1 cellular context compared by ENCODE assay signal in genomic region chr17:77571562-77571981, GRCh38.
TF ChIP-seq lines count a peak whose summit lies in the region.

No MANE protein-coding gene starts in this region.

TF ChIP-seq in K562, 482 proteins besides CTCF, POLR2A, EP300 and RAD21 (continued from another document):
- TF ChIP-seq, protein P1, sequence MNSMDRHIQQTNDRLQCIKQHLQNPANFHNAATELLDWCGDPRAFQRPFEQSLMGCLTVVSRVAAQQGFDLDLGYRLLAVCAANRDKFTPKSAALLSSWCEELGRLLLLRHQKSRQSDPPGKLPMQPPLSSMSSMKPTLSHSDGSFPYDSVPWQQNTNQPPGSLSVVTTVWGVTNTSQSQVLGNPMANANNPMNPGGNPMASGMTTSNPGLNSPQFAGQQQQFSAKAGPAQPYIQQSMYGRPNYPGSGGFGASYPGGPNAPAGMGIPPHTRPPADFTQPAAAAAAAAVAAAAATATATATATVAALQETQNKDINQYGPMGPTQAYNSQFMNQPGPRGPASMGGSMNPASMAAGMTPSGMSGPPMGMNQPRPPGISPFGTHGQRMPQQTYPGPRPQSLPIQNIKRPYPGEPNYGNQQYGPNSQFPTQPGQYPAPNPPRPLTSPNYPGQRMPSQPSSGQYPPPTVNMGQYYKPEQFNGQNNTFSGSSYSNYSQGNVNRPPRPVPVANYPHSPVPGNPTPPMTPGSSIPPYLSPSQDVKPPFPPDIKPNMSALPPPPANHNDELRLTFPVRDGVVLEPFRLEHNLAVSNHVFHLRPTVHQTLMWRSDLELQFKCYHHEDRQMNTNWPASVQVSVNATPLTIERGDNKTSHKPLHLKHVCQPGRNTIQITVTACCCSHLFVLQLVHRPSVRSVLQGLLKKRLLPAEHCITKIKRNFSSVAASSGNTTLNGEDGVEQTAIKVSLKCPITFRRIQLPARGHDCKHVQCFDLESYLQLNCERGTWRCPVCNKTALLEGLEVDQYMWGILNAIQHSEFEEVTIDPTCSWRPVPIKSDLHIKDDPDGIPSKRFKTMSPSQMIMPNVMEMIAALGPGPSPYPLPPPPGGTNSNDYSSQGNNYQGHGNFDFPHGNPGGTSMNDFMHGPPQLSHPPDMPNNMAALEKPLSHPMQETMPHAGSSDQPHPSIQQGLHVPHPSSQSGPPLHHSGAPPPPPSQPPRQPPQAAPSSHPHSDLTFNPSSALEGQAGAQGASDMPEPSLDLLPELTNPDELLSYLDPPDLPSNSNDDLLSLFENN (IDR thresholded peaks at IDR 0.05; ENCODE audit: low read depth in 2 of 2, low read length in 2 of 2) = peak in 1 of 2 experiments; percentile 61; a peak in 1 of 4 replicates
- TF ChIP-seq TAL1 (IDR thresholded peaks at IDR 0.05) = peak; percentile 84
- peak; percentile 26; the same call in 1 of the 2 replicates for TF ChIP-seq CXXC5 (CRISPR knock-in tag; IDR thresholded peaks at IDR 0.05)
- TF ChIP-seq, protein P2, sequence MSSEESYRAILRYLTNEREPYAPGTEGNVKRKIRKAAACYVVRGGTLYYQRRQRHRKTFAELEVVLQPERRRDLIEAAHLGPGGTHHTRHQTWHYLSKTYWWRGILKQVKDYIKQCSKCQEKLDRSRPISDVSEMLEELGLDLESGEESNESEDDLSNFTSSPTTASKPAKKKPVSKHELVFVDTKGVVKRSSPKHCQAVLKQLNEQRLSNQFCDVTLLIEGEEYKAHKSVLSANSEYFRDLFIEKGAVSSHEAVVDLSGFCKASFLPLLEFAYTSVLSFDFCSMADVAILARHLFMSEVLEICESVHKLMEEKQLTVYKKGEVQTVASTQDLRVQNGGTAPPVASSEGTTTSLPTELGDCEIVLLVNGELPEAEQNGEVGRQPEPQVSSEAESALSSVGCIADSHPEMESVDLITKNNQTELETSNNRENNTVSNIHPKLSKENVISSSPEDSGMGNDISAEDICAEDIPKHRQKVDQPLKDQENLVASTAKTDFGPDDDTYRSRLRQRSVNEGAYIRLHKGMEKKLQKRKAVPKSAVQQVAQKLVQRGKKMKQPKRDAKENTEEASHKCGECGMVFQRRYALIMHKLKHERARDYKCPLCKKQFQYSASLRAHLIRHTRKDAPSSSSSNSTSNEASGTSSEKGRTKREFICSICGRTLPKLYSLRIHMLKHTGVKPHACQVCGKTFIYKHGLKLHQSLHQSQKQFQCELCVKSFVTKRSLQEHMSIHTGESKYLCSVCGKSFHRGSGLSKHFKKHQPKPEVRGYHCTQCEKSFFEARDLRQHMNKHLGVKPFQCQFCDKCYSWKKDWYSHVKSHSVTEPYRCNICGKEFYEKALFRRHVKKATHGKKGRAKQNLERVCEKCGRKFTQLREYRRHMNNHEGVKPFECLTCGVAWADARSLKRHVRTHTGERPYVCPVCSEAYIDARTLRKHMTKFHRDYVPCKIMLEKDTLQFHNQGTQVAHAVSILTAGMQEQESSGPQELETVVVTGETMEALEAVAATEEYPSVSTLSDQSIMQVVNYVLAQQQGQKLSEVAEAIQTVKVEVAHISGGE (CRISPR knock-in tag; IDR thresholded peaks at IDR 0.05) = 0 out of 6 replicates have a peak, but pooled peaks of 1 of the 3 experiments have one; percentile 26
- peak in 1 of 2 experiments; percentile 28; a peak in 1 of 4 replicates for TF ChIP-seq MAZ (CRISPR knock-in tag; conservative IDR thresholded peaks at IDR 0.05 in 1 of 2, IDR thresholded peaks at IDR 0.05 in 1 of 2)
- TF ChIP-seq HDAC3 (IDR thresholded peaks at IDR 0.05; ENCODE audit: borderline replicate concordance, partially characterized antibody) = peak; percentile 34
- no peak for TF ChIP-seq ID3 (CRISPR knock-in tag; IDR thresholded peaks at IDR 0.05)
- TF ChIP-seq ID3 (tag; IDR thresholded peaks at IDR 0.05) = peak; percentile 61; the same call in 1 of the 2 replicates
- TF ChIP-seq TRIM24 (IDR thresholded peaks at IDR 0.05) = peak; percentile 11 to 72; a peak in 2 of 4 replicates
- 0 out of 2 replicates have a peak, but pooled peaks have one; percentile 17 for TF ChIP-seq CEBPG (CRISPR knock-in tag; IDR thresholded peaks at IDR 0.05)
- TF ChIP-seq CEBPG (tag; conservative IDR thresholded peaks at IDR 0.05 in 1 of 2, IDR thresholded peaks at IDR 0.05 in 1 of 2) = no peak
- TF ChIP-seq FOXM1 (IDR thresholded peaks at IDR 0.05; ENCODE audit: low read depth) = peak; percentile 69
- TF ChIP-seq FOXM1 (CRISPR knock-in tag; IDR thresholded peaks at IDR 0.05; ENCODE audit: low read depth) = no peak
- TF ChIP-seq ZNF41 (CRISPR knock-in tag; conservative IDR thresholded peaks at IDR 0.05) = no peak
- peak; percentile 60 to 73; a peak in 2 of 4 replicates for TF ChIP-seq TEAD1 (CRISPR knock-in tag; IDR thresholded peaks at IDR 0.05)
- TF ChIP-seq MEIS2 (IDR thresholded peaks at IDR 0.05; ENCODE audit: partially characterized antibody) = peak; percentile 69
- peak; percentile 94 for TF ChIP-seq MEF2D (tag; conservative IDR thresholded peaks at IDR 0.05; ENCODE audit: low read depth)
- TF ChIP-seq, protein P3, sequence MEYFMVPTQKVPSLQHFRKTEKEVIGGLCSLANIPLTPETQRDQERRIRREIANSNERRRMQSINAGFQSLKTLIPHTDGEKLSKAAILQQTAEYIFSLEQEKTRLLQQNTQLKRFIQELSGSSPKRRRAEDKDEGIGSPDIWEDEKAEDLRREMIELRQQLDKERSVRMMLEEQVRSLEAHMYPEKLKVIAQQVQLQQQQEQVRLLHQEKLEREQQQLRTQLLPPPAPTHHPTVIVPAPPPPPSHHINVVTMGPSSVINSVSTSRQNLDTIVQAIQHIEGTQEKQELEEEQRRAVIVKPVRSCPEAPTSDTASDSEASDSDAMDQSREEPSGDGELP (CRISPR knock-in tag; IDR thresholded peaks at IDR 0.05; ENCODE audit: borderline replicate concordance) = peak; percentile 82
- TF ChIP-seq MEF2A (IDR thresholded peaks at IDR 0.05; ENCODE audit: control insufficient read depth, low read depth, low read length) = peak; percentile 75
- TF ChIP-seq SOX6 (IDR thresholded peaks at IDR 0.05) = peak; percentile 61; the same call in 1 of the 2 replicates
- TF ChIP-seq, protein P4, sequence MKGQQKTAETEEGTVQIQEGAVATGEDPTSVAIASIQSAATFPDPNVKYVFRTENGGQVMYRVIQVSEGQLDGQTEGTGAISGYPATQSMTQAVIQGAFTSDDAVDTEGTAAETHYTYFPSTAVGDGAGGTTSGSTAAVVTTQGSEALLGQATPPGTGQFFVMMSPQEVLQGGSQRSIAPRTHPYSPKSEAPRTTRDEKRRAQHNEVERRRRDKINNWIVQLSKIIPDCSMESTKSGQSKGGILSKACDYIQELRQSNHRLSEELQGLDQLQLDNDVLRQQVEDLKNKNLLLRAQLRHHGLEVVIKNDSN (CRISPR knock-in tag; IDR thresholded peaks at IDR 0.05) = no peak
- TF ChIP-seq KLF16 (IDR thresholded peaks at IDR 0.05) = peak; percentile 75
- peak; percentile 58 for TF ChIP-seq DPF2 (IDR thresholded peaks at IDR 0.05)
- peak; percentile 47 for TF ChIP-seq CCNT2 (IDR thresholded peaks at IDR 0.05; ENCODE audit: borderline replicate concordance, extremely low read depth, insufficient read length, low read depth, low read length)
- TF ChIP-seq IRF9 (tag; IDR thresholded peaks at IDR 0.05) = no peak
- TF ChIP-seq, protein P5, sequence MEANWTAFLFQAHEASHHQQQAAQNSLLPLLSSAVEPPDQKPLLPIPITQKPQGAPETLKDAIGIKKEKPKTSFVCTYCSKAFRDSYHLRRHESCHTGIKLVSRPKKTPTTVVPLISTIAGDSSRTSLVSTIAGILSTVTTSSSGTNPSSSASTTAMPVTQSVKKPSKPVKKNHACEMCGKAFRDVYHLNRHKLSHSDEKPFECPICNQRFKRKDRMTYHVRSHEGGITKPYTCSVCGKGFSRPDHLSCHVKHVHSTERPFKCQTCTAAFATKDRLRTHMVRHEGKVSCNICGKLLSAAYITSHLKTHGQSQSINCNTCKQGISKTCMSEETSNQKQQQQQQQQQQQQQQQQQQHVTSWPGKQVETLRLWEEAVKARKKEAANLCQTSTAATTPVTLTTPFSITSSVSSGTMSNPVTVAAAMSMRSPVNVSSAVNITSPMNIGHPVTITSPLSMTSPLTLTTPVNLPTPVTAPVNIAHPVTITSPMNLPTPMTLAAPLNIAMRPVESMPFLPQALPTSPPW (CRISPR knock-in tag; IDR thresholded peaks at IDR 0.05) = peak; percentile 84
- TF ChIP-seq KAT8 (IDR thresholded peaks at IDR 0.05; ENCODE audit: low read depth) = no peak
- 0 out of 2 replicates have a peak, but pooled peaks have one; percentile 32 for TF ChIP-seq MTA3 (IDR thresholded peaks at IDR 0.05; ENCODE audit: borderline replicate concordance)
- TF ChIP-seq MTA2 (IDR thresholded peaks at IDR 0.05; ENCODE audit: low read depth) = peak; percentile 57
- no peak for TF ChIP-seq ZNF316 (IDR thresholded peaks at IDR 0.05)
- TF ChIP-seq, protein P6, sequence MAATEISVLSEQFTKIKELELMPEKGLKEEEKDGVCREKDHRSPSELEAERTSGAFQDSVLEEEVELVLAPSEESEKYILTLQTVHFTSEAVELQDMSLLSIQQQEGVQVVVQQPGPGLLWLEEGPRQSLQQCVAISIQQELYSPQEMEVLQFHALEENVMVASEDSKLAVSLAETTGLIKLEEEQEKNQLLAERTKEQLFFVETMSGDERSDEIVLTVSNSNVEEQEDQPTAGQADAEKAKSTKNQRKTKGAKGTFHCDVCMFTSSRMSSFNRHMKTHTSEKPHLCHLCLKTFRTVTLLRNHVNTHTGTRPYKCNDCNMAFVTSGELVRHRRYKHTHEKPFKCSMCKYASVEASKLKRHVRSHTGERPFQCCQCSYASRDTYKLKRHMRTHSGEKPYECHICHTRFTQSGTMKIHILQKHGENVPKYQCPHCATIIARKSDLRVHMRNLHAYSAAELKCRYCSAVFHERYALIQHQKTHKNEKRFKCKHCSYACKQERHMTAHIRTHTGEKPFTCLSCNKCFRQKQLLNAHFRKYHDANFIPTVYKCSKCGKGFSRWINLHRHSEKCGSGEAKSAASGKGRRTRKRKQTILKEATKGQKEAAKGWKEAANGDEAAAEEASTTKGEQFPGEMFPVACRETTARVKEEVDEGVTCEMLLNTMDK (IDR thresholded peaks at IDR 0.05; ENCODE audit: borderline replicate concordance, insufficient read depth, low read depth, low read length, poor library complexity, severe bottlenecking) = no peak
